10 cellular contexts compared by ENCODE assay signal in the genomic region with DNA sequence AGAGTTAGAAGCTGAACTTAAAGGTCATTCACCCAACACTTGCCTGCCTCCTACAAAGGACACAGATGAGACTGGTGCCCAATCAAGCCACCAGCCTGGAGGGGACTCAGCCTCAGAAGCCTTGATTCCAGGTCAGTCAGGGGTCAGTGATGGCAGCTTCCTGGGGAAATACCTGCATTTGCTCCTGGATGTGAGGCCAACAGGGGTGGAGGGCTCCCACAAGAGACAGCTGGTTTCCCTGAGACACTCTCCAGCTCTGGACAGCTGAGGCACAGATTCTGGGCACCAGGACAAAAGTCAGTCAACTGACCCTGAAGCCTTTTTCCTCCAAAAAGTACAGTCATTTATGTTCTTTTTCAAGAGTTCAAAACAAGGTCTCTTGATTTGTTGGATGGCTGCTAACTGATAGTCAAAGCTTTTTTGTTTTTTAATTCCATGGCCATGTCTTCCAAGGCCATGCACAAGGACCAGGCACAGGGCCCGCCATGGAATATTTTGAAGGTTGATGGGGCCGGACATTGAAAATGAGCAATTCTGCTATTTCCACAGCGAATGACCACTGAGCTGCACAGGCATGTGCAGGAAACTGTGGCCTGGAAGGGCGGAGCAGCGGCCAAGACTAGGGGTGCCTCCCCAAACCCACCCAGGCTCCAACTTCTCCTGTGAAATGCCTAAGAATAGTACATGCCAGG. TPM values are rescaled to one million over a fixed set of nuclear protein-coding genes. Genes with fewer than 3 reads are reported as not detected.
A peak's percentile ranks its signal among the peaks of the same experiment; 100 is the strongest.
DNase-seq lines count a peak whose midpoint lies in the region; ATAC-seq and TF ChIP-seq lines count a peak whose summit lies in the region.
"Had no signal": no experiment of that assay in that cellular context is flagged by ENCODE, and none has a peak within 500 bp of the region (broad histone marks: within the 10 kb centered on the region; RNA-seq: fewer than 3 reads in every experiment).

No MANE protein-coding gene starts in this region.

- ATAC-seq in T-helper 17 cell (no peak), HG02852 (IDR thresholded peaks at IDR 0.05; ENCODE audit: unreplicated experiment) (no peak), body of pancreas (no peak), HG03442 (IDR thresholded peaks at IDR 0.05; ENCODE audit: unreplicated experiment) (no peak)

- H3K27ac Mint-ChIP-seq in T-helper 17 cell = no peak overlapping the region

- peaks cover 12% of the 10 kb centered on the region for H3K4me1 Mint-ChIP-seq in T-helper 17 cell

- TF ChIP-seq POLR2A in esophagus squamous epithelium (IDR thresholded peaks at IDR 0.05) (no peak), body of pancreas (IDR thresholded peaks at IDR 0.05) (no peak)

- TF ChIP-seq CTCF in GM06990 (IDR thresholded peaks at IDR 0.05; ENCODE audit: insufficient read depth, low read length, poor library complexity, severe bottlenecking) (no peak), esophagus squamous epithelium (IDR thresholded peaks at IDR 0.05) (no peak), body of pancreas (IDR thresholded peaks at IDR 0.05) (no peak)

- H3K4me3 ChIP-seq in GM06990 (replicated peaks; ENCODE audit: low read depth, low read length) (peak overlapping the region; percentile 77), esophagus squamous epithelium (peak overlapping the region in 3 of 4 donors; percentile 68 to 88 (median 86)), skeletal muscle cell (ENCODE audit: low read depth, low read length) (peak overlapping the region; percentile 70), body of pancreas (no peak overlapping the region)

- DNase-seq in GM06990 (ENCODE audit: extremely low read depth, insufficient read length) = no peak
- no peak for DNase-seq in T-helper 17 cell
- no peak for DNase-seq in esophagus squamous epithelium (lab: John Stamatoyannopoulos, UW)
- no peak for DNase-seq in skeletal muscle cell (ENCODE audit: low read depth)
- no peak for DNase-seq in amniotic stem cell (lab: John Stamatoyannopoulos, UW)
- no peak for DNase-seq in body of pancreas
- DNase-seq: cerebellar nuclear complex, islet precursor cell had no signal

- WGBS in esophagus squamous epithelium, 2 donors = 83 to 86% methylated on average over 2 to 5 of the region's 5 CpGs
- WGBS in body of pancreas, 2 donors = 89 to 96% methylated on average over 5 of the region's 5 CpGs

- peaks cover 32 to 84% (median 39%) of the 10 kb centered on the region in 3 donors for H3K4me1 ChIP-seq in esophagus squamous epithelium
- peaks cover 37% of the 10 kb centered on the region for H3K4me1 ChIP-seq in body of pancreas

- H3K36me3 Mint-ChIP-seq in T-helper 17 cell (ENCODE audit: low read depth) = peaks cover 3% of the 10 kb centered on the region

- peak overlapping the region; percentile 64 for H3K4me3 Mint-ChIP-seq in T-helper 17 cell

- H3K9me3 ChIP-seq in T-helper 17 cell (ENCODE audit: control insufficient read depth, low read length, poor library complexity, severe bottlenecking) (no peaks in the 10 kb centered on the region), esophagus squamous epithelium (no peaks in the 10 kb centered on the region), body of pancreas (no peaks in the 10 kb centered on the region)

- H3K36me3 ChIP-seq in GM06990 (ENCODE audit: control insufficient read depth, insufficient read depth, low read length) (no peaks in the 10 kb centered on the region), esophagus squamous epithelium (no peaks in the 10 kb centered on the region), body of pancreas (replicated peaks in 1 of 2; ENCODE audit: insufficient read depth in 1 of 2, low read depth in 2 of 2) (no peaks in the 10 kb centered on the region)

- H3K27me3 ChIP-seq in GM06990 (replicated peaks; ENCODE audit: control insufficient read depth, insufficient read depth, low read length) (no peaks in the 10 kb centered on the region), esophagus squamous epithelium (no peaks in the 10 kb centered on the region), body of pancreas (no peaks in the 10 kb centered on the region)

- intact Hi-C loops in esophagus squamous epithelium (cut with DNase I) (no loop called here), body of pancreas (cut with DNase I) (loop anchor here (10.0 kb wide), 2 partner anchors 53 to 57 kb away; no protein-coding TSS in a partner anchor)

- H3K27ac ChIP-seq in esophagus squamous epithelium = peak overlapping the region in 1 of 4 donors; percentile 87
- no peak overlapping the region for H3K27ac ChIP-seq in body of pancreas

- H3K27me3 Mint-ChIP-seq in T-helper 17 cell = peaks cover 25% of the 10 kb centered on the region

RNA-seq across cellular contexts. Expression of a gene that starts 1.8 kb away (rescaled TPM):
- total RNA-seq in T-helper 17 cell (1 to 10 TPM; 3.7 to 6.0 TPM), esophagus squamous epithelium (10 to 100 TPM; 13.6 to 21.2 (median 15.6) TPM), body of pancreas (10 to 100 TPM; 10.4 to 25.4 TPM)

RNA-seq across cellular contexts. Expression of a gene that starts 58.1 kb away (rescaled TPM):
- total RNA-seq in T-helper 17 cell = 100 to 1,000 TPM; 110 to 118 TPM
- total RNA-seq in esophagus squamous epithelium = 10 to 100 TPM in 1 of 4 donors, 1 to 10 TPM in 3; 5.9 to 10.3 (median 7.8) TPM
- total RNA-seq in body of pancreas = 10 to 100 TPM in 1 of 2 donors, 1 to 10 TPM in 1; 4.2 to 10.2 TPM

Comparison
In these comparisons a context has a peak if more than half of its experiments do, and no peak if none do; other contexts are left out.
1. H3K4me3 ChIP-seq: peak in GM06990 (single experiment), esophagus squamous epithelium (3 of 4) and skeletal muscle cell (single experiment); none in body of pancreas (0 of 2).
2. RNA of a gene that starts 58.1 kb away (total RNA-seq): 110 to 118 TPM in T-helper 17 cell; 4.2 to 10.2 TPM in body of pancreas and 5.9 to 10.3 TPM in esophagus squamous epithelium; every median in the first group is over 4 times any median in the second.